19 cellular contexts compared by ENCODE assay signal in genomic region chr1:200444478-200444877, GRCh38. TPM values are rescaled to one million over a fixed set of nuclear protein-coding genes. Genes with fewer than 3 reads are reported as not detected.
A peak's percentile ranks its signal among the peaks of the same experiment; 100 is the strongest.
DNase-seq lines count a peak whose midpoint lies in the region; ATAC-seq and TF ChIP-seq lines count a peak whose summit lies in the region.
"Had no signal": no experiment of that assay in that cellular context is flagged by ENCODE, and none has a peak within 500 bp of the region (broad histone marks: within the 10 kb centered on the region; RNA-seq: fewer than 3 reads in every experiment).

No MANE protein-coding gene starts in this region.

- no peak for DNase-seq in natural killer cell treated with Interleukin-12 subunit alpha and Interleukin-12 subunit beta and Interleukin-15 and Interleukin-18, amount 100 ng/mL, for 72 hours (ENCODE audit: low spot score)
- no peak for DNase-seq in natural killer cell
- no peak for DNase-seq in T-helper 17 cell
- DNase-seq in activated T-helper 2 cell treated with anti-CD3 and anti-CD28 coated beads, Interferon-gamma antibody, Interleukin-2, Interleukin-4, amounts not matched to agents 10 μg/mL and 5 μg/mL and 100 μg/mL, durations not matched to agents 14 hours and 24 hours and 36 hours (ENCODE audit: low spot score): no peak
- DNase-seq in right atrium auricular region (ENCODE audit: low spot score): no peak
- no peak for DNase-seq in superior temporal gyrus (ENCODE audit: extremely low spot score)
- no peak for DNase-seq in NOMO-1 treated with dmso at 0.1 percent for 144 hours (lab: John Stamatoyannopoulos, UW; ENCODE audit: unreplicated experiment)
- DNase-seq: ACHN; BE2C; C1 segment of cervical spinal cord; CD4-positive, CD25-positive, alpha-beta regulatory T cell; CD8-positive, alpha-beta memory T cell; COR-L47; DMS 273 treated with DMSO at 0.1 percent for 48 hours; DMS53; DND-41; H9 had no signal

- no peak overlapping the region for H3K27ac ChIP-seq in right atrium auricular region

- peaks cover 28 to 33% of the 10 kb centered on the region in 2 donors for H3K4me1 Mint-ChIP-seq in natural killer cell treated with Interleukin-12 subunit alpha and Interleukin-12 subunit beta and Interleukin-15 and Interleukin-18, amount 100 ng/mL, for 72 hours (ENCODE audit: low read depth in 2 of 2)
- H3K4me1 Mint-ChIP-seq in natural killer cell (no peaks in the 10 kb centered on the region), T-helper 17 cell (peaks cover 5% of the 10 kb centered on the region)
- H3K4me1 Mint-ChIP-seq in activated T-helper 2 cell treated with anti-CD3 and anti-CD28 coated beads, Interferon-gamma antibody, Interleukin-2, Interleukin-4, amounts not matched to agents 10 μg/mL and 5 μg/mL and 100 μg/mL, durations not matched to agents 14 hours and 24 hours and 36 hours (ENCODE audit: low read depth): peaks cover 34% of the 10 kb centered on the region
- H3K4me1 Mint-ChIP-seq: CD8-positive, alpha-beta memory T cell had no signal

- TF ChIP-seq CTCF in natural killer cell (IDR thresholded peaks at IDR 0.05) (no peak), right atrium auricular region (IDR thresholded peaks at IDR 0.05) (no peak)

- peak overlapping the region; percentile 49 for H3K4me3 Mint-ChIP-seq in natural killer cell treated with Interleukin-12 subunit alpha and Interleukin-12 subunit beta and Interleukin-15 and Interleukin-18, amount 100 ng/mL, for 72 hours
- H3K4me3 Mint-ChIP-seq in natural killer cell (no peak overlapping the region), T-helper 17 cell (no peak overlapping the region)
- H3K4me3 Mint-ChIP-seq in activated T-helper 2 cell treated with anti-CD3 and anti-CD28 coated beads, Interferon-gamma antibody, Interleukin-2, Interleukin-4, amounts not matched to agents 10 μg/mL and 5 μg/mL and 100 μg/mL, durations not matched to agents 14 hours and 24 hours and 36 hours (ENCODE audit: low read depth): no peak overlapping the region
- H3K4me3 Mint-ChIP-seq: CD4-positive, CD25-positive, alpha-beta regulatory T cell; CD8-positive, alpha-beta memory T cell; H9 had no signal

- no peaks in the 10 kb centered on the region for H3K27me3 ChIP-seq in right atrium auricular region
- H3K27me3 ChIP-seq: BE2C had no signal

- ATAC-seq in natural killer cell treated with Interleukin-12 subunit alpha and Interleukin-12 subunit beta and Interleukin-15 and Interleukin-18, amount 100 ng/mL, for 72 hours: no peak
- no peak for ATAC-seq in natural killer cell
- no peak for ATAC-seq in T-helper 17 cell
- ATAC-seq: GM12878, HepG2 had no signal

- H3K36me3 ChIP-seq in right atrium auricular region: no peaks in the 10 kb centered on the region
- H3K36me3 ChIP-seq: BE2C had no signal

- no peak overlapping the region for H3K4me3 ChIP-seq in right atrium auricular region
- H3K4me3 ChIP-seq: GM12878 had no signal

- H3K9me3 ChIP-seq in T-helper 17 cell (ENCODE audit: control insufficient read depth, low read length, poor library complexity, severe bottlenecking) (no peaks in the 10 kb centered on the region), right atrium auricular region (no peaks in the 10 kb centered on the region)
- H3K9me3 ChIP-seq: BE2C had no signal

- H3K27me3 Mint-ChIP-seq in natural killer cell treated with Interleukin-12 subunit alpha and Interleukin-12 subunit beta and Interleukin-15 and Interleukin-18, amount 100 ng/mL, for 72 hours: no peaks in the 10 kb centered on the region
- H3K27me3 Mint-ChIP-seq in natural killer cell (ENCODE audit: low read depth in 2 of 2) (no peaks in the 10 kb centered on the region), T-helper 17 cell (peaks cover 5% of the 10 kb centered on the region)
- no peaks in the 10 kb centered on the region for H3K27me3 Mint-ChIP-seq in activated T-helper 2 cell treated with anti-CD3 and anti-CD28 coated beads, Interferon-gamma antibody, Interleukin-2, Interleukin-4, amounts not matched to agents 10 μg/mL and 5 μg/mL and 100 μg/mL, durations not matched to agents 14 hours and 24 hours and 36 hours (ENCODE audit: low read depth)
- H3K27me3 Mint-ChIP-seq: CD4-positive, CD25-positive, alpha-beta regulatory T cell had no signal

- H3K36me3 Mint-ChIP-seq in natural killer cell treated with Interleukin-12 subunit alpha and Interleukin-12 subunit beta and Interleukin-15 and Interleukin-18, amount 100 ng/mL, for 72 hours: peaks cover under 1% of the 10 kb centered on the region
- H3K36me3 Mint-ChIP-seq in natural killer cell (no peaks in the 10 kb centered on the region), T-helper 17 cell (ENCODE audit: low read depth) (no peaks in the 10 kb centered on the region)
- H3K36me3 Mint-ChIP-seq in activated T-helper 2 cell treated with anti-CD3 and anti-CD28 coated beads, Interferon-gamma antibody, Interleukin-2, Interleukin-4, amounts not matched to agents 10 μg/mL and 5 μg/mL and 100 μg/mL, durations not matched to agents 14 hours and 24 hours and 36 hours (ENCODE audit: low read depth): peaks cover 5% of the 10 kb centered on the region
- H3K36me3 Mint-ChIP-seq: CD4-positive, CD25-positive, alpha-beta regulatory T cell; CD8-positive, alpha-beta memory T cell had no signal

- no peaks in the 10 kb centered on the region for H3K9me3 Mint-ChIP-seq in natural killer cell treated with Interleukin-12 subunit alpha and Interleukin-12 subunit beta and Interleukin-15 and Interleukin-18, amount 100 ng/mL, for 72 hours
- H3K9me3 Mint-ChIP-seq in natural killer cell: no peaks in the 10 kb centered on the region
- peaks cover 5% of the 10 kb centered on the region for H3K9me3 Mint-ChIP-seq in activated T-helper 2 cell treated with anti-CD3 and anti-CD28 coated beads, Interferon-gamma antibody, Interleukin-2, Interleukin-4, amounts not matched to agents 10 μg/mL and 5 μg/mL and 100 μg/mL, durations not matched to agents 14 hours and 24 hours and 36 hours
- H3K9me3 Mint-ChIP-seq: CD8-positive, alpha-beta memory T cell; H9 had no signal

- H3K4me1 ChIP-seq in right atrium auricular region: no peaks in the 10 kb centered on the region
- H3K4me1 ChIP-seq: BE2C had no signal

- peak overlapping the region; percentile 93 to 97 for H3K27ac Mint-ChIP-seq in natural killer cell treated with Interleukin-12 subunit alpha and Interleukin-12 subunit beta and Interleukin-15 and Interleukin-18, amount 100 ng/mL, for 72 hours
- H3K27ac Mint-ChIP-seq in natural killer cell (no peak overlapping the region), T-helper 17 cell (peak overlapping the region; percentile 67)
- H3K27ac Mint-ChIP-seq in activated T-helper 2 cell treated with anti-CD3 and anti-CD28 coated beads, Interferon-gamma antibody, Interleukin-2, Interleukin-4, amounts not matched to agents 10 μg/mL and 5 μg/mL and 100 μg/mL, durations not matched to agents 14 hours and 24 hours and 36 hours: peak overlapping the region; percentile 65
- H3K27ac Mint-ChIP-seq: CD4-positive, CD25-positive, alpha-beta regulatory T cell; H9 had no signal

- intact Hi-C loops in natural killer cell (cut with micrococcal nuclease): no loop called here
- intact Hi-C loops in activated T-helper 2 cell treated with anti-CD3 and anti-CD28 coated beads, Interferon-gamma antibody, Interleukin-2, Interleukin-4, amounts not matched to agents 10 μg/mL and 5 μg/mL and 100 μg/mL, durations not matched to agents 14 hours and 24 hours and 36 hours (cut with micrococcal nuclease): no loop called here

RNA-seq across cellular contexts. Expression of gene ZNF281, which starts 34.6 kb away (rescaled TPM):
- 10 to 100 TPM; 29.8 to 31.3 TPM for total RNA-seq in natural killer cell treated with Interleukin-12 subunit alpha and Interleukin-12 subunit beta and Interleukin-15 and Interleukin-18, amount 100 ng/mL, for 72 hours
- total RNA-seq in natural killer cell: 10 to 100 TPM; 25.6 to 35.4 (median 33.8) TPM
- total RNA-seq in T-helper 17 cell: 10 to 100 TPM; 21.9 to 28.7 TPM
- total RNA-seq in activated T-helper 2 cell treated with anti-CD3 and anti-CD28 coated beads, Interferon-gamma antibody, Interleukin-2, Interleukin-4, amounts not matched to agents 10 μg/mL and 5 μg/mL and 100 μg/mL, durations not matched to agents 14 hours and 24 hours and 36 hours: 18.9 and 19.0 TPM in 2 replicates
- 10 to 100 TPM in 1 of 2 donors, 1 to 10 TPM in 1; 6.9 to 11.4 TPM for total RNA-seq in right atrium auricular region

Comparison
In these comparisons a context has a peak if more than half of its experiments do, and no peak if none do; other contexts are left out.
1. H3K27ac Mint-ChIP-seq: peak in natural killer cell treated with Interleukin-12 subunit alpha and Interleukin-12 subunit beta and Interleukin-15 and Interleukin-18, amount 100 ng/mL, for 72 hours (2 of 2), T-helper 17 cell (single experiment) and activated T-helper 2 cell treated with anti-CD3 and anti-CD28 coated beads, Interferon-gamma antibody, Interleukin-2, Interleukin-4, amounts not matched to agents 10 μg/mL and 5 μg/mL and 100 μg/mL, durations not matched to agents 14 hours and 24 hours and 36 hours (single experiment); none in natural killer cell (0 of 2).